ENCODE assay signal across 28 cellular contexts in genomic region chr1:178529364-178530036, GRCh38. TPM values are rescaled to one million over a fixed set of nuclear protein-coding genes. Genes with fewer than 3 reads are reported as not detected.
DNase-seq lines count a peak whose midpoint lies in the region; ATAC-seq and TF ChIP-seq lines count a peak whose summit lies in the region.
"Had no signal": no experiment of that assay in that cellular context is flagged by ENCODE, and none has a peak within 500 bp of the region (broad histone marks: within the 10 kb centered on the region; RNA-seq: fewer than 3 reads in every experiment).

No MANE protein-coding gene starts in this region.

- no peaks in the 10 kb centered on the region for H3K36me3 ChIP-seq in GM23338 (ENCODE audit: insufficient read depth)
- H3K36me3 ChIP-seq: heart right ventricle, prostate gland, tibial nerve had no signal

- no peak overlapping the region for H3K4me2 ChIP-seq in GM23338

- CTCF ChIA-PET in RWPE1 (lab: Yijun Ruan, JAX), result interaction anchor here (0.5 to 0.9 kb wide), 2 partner anchors 14 to 429 kb away, joined by 3 to 5 read pairs; no protein-coding TSS in a partner anchor

- no peaks in the 10 kb centered on the region for H4K20me1 ChIP-seq in GM23338 (replicated peaks; ENCODE audit: insufficient read depth)

- no peak overlapping the region for H2AFZ ChIP-seq in GM23338
- H2AFZ ChIP-seq: GM23248 had no signal

- H3K36me3 Mint-ChIP-seq in GM23338 (ENCODE audit: low read depth) (no peaks in the 10 kb centered on the region), glutamatergic neuron (ENCODE audit: unreplicated experiment) (no peaks in the 10 kb centered on the region), neural crest cell (ENCODE audit: low read depth) (no peaks in the 10 kb centered on the region)
- H3K36me3 Mint-ChIP-seq: activated CD8-positive, alpha-beta memory T cell treated with anti-CD3 and anti-CD28 coated beads, Interleukin-2, amount 10 ng/mL, durations not matched to agents 7 days and 5 days; activated naive CD8-positive, alpha-beta T cell treated with anti-CD3 and anti-CD28 coated beads for 36 hours had no signal

- POLR2A ChIA-PET in RWPE1 (lab: Yijun Ruan, JAX; ENCODE audit: low non-redundant PET), result no interaction called here

- no peak overlapping the region for H3K4me3 Mint-ChIP-seq in GM23338
- no peak overlapping the region for H3K4me3 Mint-ChIP-seq in glutamatergic neuron (ENCODE audit: unreplicated experiment)
- no peak overlapping the region for H3K4me3 Mint-ChIP-seq in neural crest cell
- H3K4me3 Mint-ChIP-seq: activated CD8-positive, alpha-beta memory T cell treated with anti-CD3 and anti-CD28 coated beads, Interleukin-2, amount 10 ng/mL, durations not matched to agents 7 days and 5 days; activated naive CD8-positive, alpha-beta T cell treated with anti-CD3 and anti-CD28 coated beads for 36 hours; activated T-helper 1 cell treated with anti-CD3 and anti-CD28 coated beads, Interleukin-12 subunit alpha, Interleukin-12 subunit beta, Interleukin-2, Interleukin-4 antibody, amounts not matched to agents 30 ng/mL and 10 ng/mL and 1 ng/mL, durations not matched to agents 14 hours and 24 hours and 36 hours; nephron progenitor cell had no signal

- peak in 1 of 2 experiments; percentile 62; a peak in 3 of 4 replicates for TF ChIP-seq CTCF in GM23338 (conservative IDR thresholded peaks at IDR 0.05; ENCODE audit: low read depth in 2 of 2)
- TF ChIP-seq CTCF in RWPE1 (conservative IDR thresholded peaks at IDR 0.05; ENCODE audit: low read depth), result no peak
- no peak for TF ChIP-seq CTCF in glutamatergic neuron (IDR thresholded peaks at IDR 0.05; ENCODE audit: partially characterized antibody, unreplicated experiment)
- no peak for TF ChIP-seq CTCF in neural crest cell (conservative IDR thresholded peaks at IDR 0.05)

- H3K4me3 ChIP-seq in GM23338, result no peak overlapping the region
- H3K4me3 ChIP-seq: GM12878, GM23248, heart right ventricle, prostate gland, skin epidermis, tibial nerve had no signal

- H3K27me3 Mint-ChIP-seq in GM23338 (ENCODE audit: insufficient read depth, low read depth, poor library complexity) (peaks cover 7% of the 10 kb centered on the region), glutamatergic neuron (ENCODE audit: unreplicated experiment) (peaks cover 4% of the 10 kb centered on the region), neural crest cell (ENCODE audit: low read depth) (no peaks in the 10 kb centered on the region)
- H3K27me3 Mint-ChIP-seq: activated CD8-positive, alpha-beta memory T cell treated with anti-CD3 and anti-CD28 coated beads, Interleukin-2, amount 10 ng/mL, durations not matched to agents 7 days and 5 days had no signal

- no peaks in the 10 kb centered on the region for H3K27me3 ChIP-seq in GM23338 (ENCODE audit: insufficient read depth)
- H3K27me3 ChIP-seq: heart right ventricle, tibial nerve had no signal

- no peaks in the 10 kb centered on the region for H3F3A ChIP-seq in GM23338 (replicated peaks; ENCODE audit: low read depth)

- no peaks in the 10 kb centered on the region for H3K79me2 ChIP-seq in GM23338 (replicated peaks; ENCODE audit: insufficient read depth)

- H3K4me1 Mint-ChIP-seq in GM23338 (no peaks in the 10 kb centered on the region; the same call in 2 of the 3 replicates), glutamatergic neuron (ENCODE audit: low read depth, unreplicated experiment) (peaks cover 23% of the 10 kb centered on the region), neural crest cell (peaks cover 19% of the 10 kb centered on the region)
- H3K4me1 Mint-ChIP-seq: activated naive CD8-positive, alpha-beta T cell treated with anti-CD3 and anti-CD28 coated beads for 36 hours had no signal

- DNase-seq in GM23338 (ENCODE audit: low spot score), result peak; percentile 47
- DNase-seq in RWPE1 (ENCODE audit: low spot score), result peak; percentile 78
- DNase-seq in glutamatergic neuron, result no peak
- DNase-seq in neural crest cell (ENCODE audit: low read depth, low spot score), result no peak
- DNase-seq in stimulated activated CD4-positive, alpha-beta T cell treated with anti-CD3 and anti-CD28 coated beads, Interleukin-15, amount 100 ng/mL, for 24 hours, result no peak
- DNase-seq in activated CD4-positive, alpha-beta T cell treated with anti-CD3 and anti-CD28 coated beads, Interleukin-2, amount 50 U/mL, for 48 hours, result no peak
- no peak for DNase-seq in T1000 (lab: John Stamatoyannopoulos, UW)
- no peak for DNase-seq in GOT3 (lab: John Stamatoyannopoulos, UW)
- DNase-seq: activated CD4-positive, CD25-positive, alpha-beta regulatory T cell treated with anti-CD3 and anti-CD28 coated beads, Interleukin-2, amount 50 U/mL, for 72 hours; activated CD8-positive, alpha-beta memory T cell treated with anti-CD3 and anti-CD28 coated beads, Interleukin-2, amount 10 ng/mL, durations not matched to agents 7 days and 5 days; activated naive CD8-positive, alpha-beta T cell treated with anti-CD3 and anti-CD28 coated beads for 36 hours; effector CD8-positive, alpha-beta T cell; Kasumi-1; NCI-H1092; NCI-H2029 treated with DMSO at 0.1 percent for 48 hours; NCI-H345; nephron progenitor cell; stimulated activated CD4-positive, alpha-beta T cell treated with anti-CD3 and anti-CD28 coated beads, Interleukin-4, amount 100 ng/mL, for 1 hour; stimulated activated naive CD8-positive, alpha-beta T cell treated with anti-CD3 and anti-CD28 coated beads, Interleukin-15, Interleukin-2, amounts not matched to agents 100 U/mL and 50 U/mL, for 24 hours had no signal

- H3K4me1 ChIP-seq in GM23338 (ENCODE audit: insufficient read depth), result no peaks in the 10 kb centered on the region
- H3K4me1 ChIP-seq: prostate gland had no signal

- H3K27ac ChIP-seq in GM23338 (ENCODE audit: low read depth) (no peak overlapping the region), RWPE1 (no peak overlapping the region)
- H3K27ac ChIP-seq: GM23248, heart right ventricle, prostate gland, skin epidermis, tibial nerve had no signal

- peak; percentile 78 for ATAC-seq in GM23338
- ATAC-seq: activated CD8-positive, alpha-beta memory T cell treated with anti-CD3 and anti-CD28 coated beads, Interleukin-2, amount 10 ng/mL, durations not matched to agents 7 days and 5 days; GM12878; stimulated activated naive CD8-positive, alpha-beta T cell treated with anti-CD3 and anti-CD28 coated beads, Interleukin-15, Interleukin-2, amounts not matched to agents 100 U/mL and 50 U/mL, for 24 hours had no signal

- H3K27ac Mint-ChIP-seq in GM23338 (no peak overlapping the region), glutamatergic neuron (ENCODE audit: unreplicated experiment) (peak overlapping the region; percentile 57), neural crest cell (ENCODE audit: unreplicated experiment) (peak overlapping the region; percentile 39)
- H3K27ac Mint-ChIP-seq: activated CD8-positive, alpha-beta memory T cell treated with anti-CD3 and anti-CD28 coated beads, Interleukin-2, amount 10 ng/mL, durations not matched to agents 7 days and 5 days; activated naive CD8-positive, alpha-beta T cell treated with anti-CD3 and anti-CD28 coated beads for 36 hours; activated T-helper 1 cell treated with anti-CD3 and anti-CD28 coated beads, Interleukin-12 subunit alpha, Interleukin-12 subunit beta, Interleukin-2, Interleukin-4 antibody, amounts not matched to agents 30 ng/mL and 10 ng/mL and 1 ng/mL, durations not matched to agents 14 hours and 24 hours and 36 hours; nephron progenitor cell had no signal

- no peaks in the 10 kb centered on the region; the same call in 2 of the 3 replicates for H3K9me3 Mint-ChIP-seq in GM23338
- peaks cover 2% of the 10 kb centered on the region for H3K9me3 Mint-ChIP-seq in glutamatergic neuron (ENCODE audit: unreplicated experiment)
- peaks cover 2% of the 10 kb centered on the region for H3K9me3 Mint-ChIP-seq in neural crest cell
- H3K9me3 Mint-ChIP-seq: activated naive CD8-positive, alpha-beta T cell treated with anti-CD3 and anti-CD28 coated beads for 36 hours; activated T-helper 1 cell treated with anti-CD3 and anti-CD28 coated beads, Interleukin-12 subunit alpha, Interleukin-12 subunit beta, Interleukin-2, Interleukin-4 antibody, amounts not matched to agents 30 ng/mL and 10 ng/mL and 1 ng/mL, durations not matched to agents 14 hours and 24 hours and 36 hours; nephron progenitor cell had no signal

- H3K9me2 ChIP-seq in GM23338 (ENCODE audit: insufficient read depth), result 0 out of 2 replicates have a peak, but pooled peaks cover 4% of the 10 kb centered on the region

TF ChIP-seq in GM23338, 12 proteins besides CTCF, POLR2A, EP300 and RAD21:
- TF ChIP-seq ZNF331 (CRISPR knock-in tag; IDR thresholded peaks at IDR 0.05; ENCODE audit: low read depth), result no peak
- no peak for TF ChIP-seq POLR2AphosphoS5 (IDR thresholded peaks at IDR 0.05; ENCODE audit: low read depth)

RNA-seq across cellular contexts. Expression of gene TEX35, which starts 16.6 kb away (rescaled TPM):
- not detected in 2 replicates for total RNA-seq in GM23338 (2014; rRNA removed; shearing (Covaris generic))
- 0.09 TPM in 1 of 2 replicates, not detected in the other for polyA plus RNA-seq in GM23338 (2016; fragmentation: Nextera tagmentation; extraction: Ambion mirVana)
- total RNA-seq in glutamatergic neuron (ENCODE audit: unreplicated experiment) (not detected), neural crest cell (not detected in 2 replicates)
- total RNA-seq: activated CD8-positive, alpha-beta memory T cell treated with anti-CD3 and anti-CD28 coated beads, Interleukin-2, amount 10 ng/mL, durations not matched to agents 7 days and 5 days; activated naive CD8-positive, alpha-beta T cell treated with anti-CD3 and anti-CD28 coated beads for 36 hours; activated T-helper 1 cell treated with anti-CD3 and anti-CD28 coated beads, Interleukin-12 subunit alpha, Interleukin-12 subunit beta, Interleukin-2, Interleukin-4 antibody, amounts not matched to agents 30 ng/mL and 10 ng/mL and 1 ng/mL, durations not matched to agents 14 hours and 24 hours and 36 hours; GM12878; GM23248; HT1080; RPMI7951 had no signal
- polyA plus RNA-seq: GM12878, GM23248 had no signal

RNA-seq across cellular contexts. Expression of gene CLEC20A, which starts 32.7 kb away (rescaled TPM):
- not detected in 2 replicates for total RNA-seq in GM23338 (2014; rRNA removed; shearing (Covaris generic))
- polyA plus RNA-seq in GM23338 (2016; fragmentation: Nextera tagmentation; extraction: Ambion mirVana), result not detected in 2 replicates
- not detected for total RNA-seq in glutamatergic neuron (ENCODE audit: unreplicated experiment)
- not detected in 2 replicates for total RNA-seq in neural crest cell
- total RNA-seq: activated CD8-positive, alpha-beta memory T cell treated with anti-CD3 and anti-CD28 coated beads, Interleukin-2, amount 10 ng/mL, durations not matched to agents 7 days and 5 days; activated naive CD8-positive, alpha-beta T cell treated with anti-CD3 and anti-CD28 coated beads for 36 hours; activated T-helper 1 cell treated with anti-CD3 and anti-CD28 coated beads, Interleukin-12 subunit alpha, Interleukin-12 subunit beta, Interleukin-2, Interleukin-4 antibody, amounts not matched to agents 30 ng/mL and 10 ng/mL and 1 ng/mL, durations not matched to agents 14 hours and 24 hours and 36 hours; GM12878; GM23248; heart right ventricle; HT1080; prostate gland; RPMI7951 had no signal
- polyA plus RNA-seq: GM12878, GM23248, heart right ventricle had no signal

Comparison
In these comparisons a context has a peak if more than half of its experiments do, and no peak if none do; other contexts are left out.
1. DNase-seq: peak in GM23338 (single experiment) and RWPE1 (single experiment); none in glutamatergic neuron (single experiment), neural crest cell (single experiment), stimulated activated CD4-positive, alpha-beta T cell treated with anti-CD3 and anti-CD28 coated beads, Interleukin-15, amount 100 ng/mL, for 24 hours (single experiment), activated CD4-positive, alpha-beta T cell treated with anti-CD3 and anti-CD28 coated beads, Interleukin-2, amount 50 U/mL, for 48 hours (0 of 2), T1000 (single experiment) and GOT3 (single experiment).